8 cellular contexts compared by ENCODE assay signal in genomic region chr7:90210925-90211324, GRCh38. TPM values are rescaled to one million over a fixed set of nuclear protein-coding genes. Genes with fewer than 3 reads are reported as not detected.
DNase-seq lines count a peak whose midpoint lies in the region; ATAC-seq and TF ChIP-seq lines count a peak whose summit lies in the region.

No MANE protein-coding gene starts in this region.

- TF ChIP-seq POLR2A in stomach (IDR thresholded peaks at IDR 0.05): no peak

- DNase-seq in islet precursor cell (peak; percentile 54), stomach (no peak), NCI-H524 (lab: John Stamatoyannopoulos, UW) (no peak)
- no peak for DNase-seq in stimulated activated CD8-positive, alpha-beta memory T cell treated with anti-CD3 and anti-CD28 coated beads, Interleukin-4, amount 100 ng/mL, for 48 hours
- no peak for DNase-seq in activated CD4-positive, CD25-positive, alpha-beta regulatory T cell (lab: John Stamatoyannopoulos, UW)

- H3K9me3 ChIP-seq in stomach: no peaks in the 10 kb centered on the region

- TF ChIP-seq EP300 in stomach (IDR thresholded peaks at IDR 0.05): no peak

- intact Hi-C loops in stomach (cut with DNase I; ENCODE audit: low total_unique reads): no loop called here

- peaks cover 0 to 18% (median 8%) of the 10 kb centered on the region in 3 donors for H3K27me3 ChIP-seq in stomach

- TF ChIP-seq CTCF in stomach (IDR thresholded peaks at IDR 0.05): no peak

- H3K27ac ChIP-seq in angular gyrus (ENCODE audit: low read depth, low read length) (peak overlapping the region; percentile 85), stomach (peak overlapping the region; percentile 81 to 90 (median 87))

- H3K36me3 ChIP-seq in stomach: no peaks in the 10 kb centered on the region

- H3K4me1 ChIP-seq in stomach: peaks cover 4 to 36% (median 14%) of the 10 kb centered on the region in 4 donors

- ATAC-seq in HG03066 (IDR thresholded peaks at IDR 0.05; ENCODE audit: low read depth, unreplicated experiment) (peak; percentile 4), GM21723 (IDR thresholded peaks at IDR 0.05; ENCODE audit: unreplicated experiment) (no peak)

- peak overlapping the region; percentile 67 to 73 (median 68) for H3K4me3 ChIP-seq in stomach

- WGBS in stomach, 5 donors: 13 to 18% (median 16%) methylated on average over 11 of the region's 11 CpGs

RNA-seq across cellular contexts. Expression of gene STEAP2, which starts 0.6 kb away (rescaled TPM):
- total RNA-seq in stomach: 10 to 100 TPM in 3 of 5 donors, 1 to 10 TPM in 2; 7.8 to 52.7 (median 17.5) TPM
- polyA plus RNA-seq in stomach: 1 to 10 TPM in 2 of 3 donors, under 1 TPM in 1; 0.92 to 9.2 (median 2.0) TPM

RNA-seq across cellular contexts. Expression of gene CFAP69, which starts 34.0 kb away (rescaled TPM):
- total RNA-seq in stomach: 10 to 100 TPM in 3 of 5 donors, 1 to 10 TPM in 1, under 1 TPM in 1; 0.87 to 22.0 (median 14.3) TPM
- 1 to 10 TPM; 2.2 to 6.0 (median 5.1) TPM for polyA plus RNA-seq in stomach

RNA-seq across cellular contexts. Expression of gene STEAP1, which starts 56.7 kb away (rescaled TPM):
- total RNA-seq in stomach: 1 to 10 TPM in 4 of 5 donors, not detected in 1; 1.8 to 8.8 (median 3.9) TPM
- 1 to 10 TPM; 2.0 to 9.2 (median 5.2) TPM for polyA plus RNA-seq in stomach
